In genomic region chr1:65265296-65266271, GRCh38 we compare ENCODE assay signal across 8 cellular contexts. TPM values are rescaled to one million over a fixed set of nuclear protein-coding genes. Genes with fewer than 3 reads are reported as not detected.
DNase-seq lines count a peak whose midpoint lies in the region; ATAC-seq, FAIRE-seq and TF ChIP-seq lines count a peak whose summit lies in the region.

No MANE protein-coding gene starts in this region.

- no peaks in the 10 kb centered on the region for H3K79me1 ChIP-seq in IMR-90 (ENCODE audit: low read depth in 1 of 2, low read length in 2 of 2)

- no TSS peak for BruUV-seq in IMR-90 (replicated peaks; lab: Mats Ljungman, UMichigan)

- no peak for TF ChIP-seq POLR2A in IMR-90 (IDR thresholded peaks at IDR 0.05; ENCODE audit: low read depth, low read length)

- H3K4me2 ChIP-seq in IMR-90 (ENCODE audit: low read depth, low read length) = peak overlapping the region; percentile 36

- no peak overlapping the region for H2BK15ac ChIP-seq in IMR-90 (ENCODE audit: low read depth, low read length)

- peak overlapping the region; percentile 50 for H2AK9ac ChIP-seq in IMR-90 (replicated peaks; ENCODE audit: low read depth, low read length, poor library complexity)

- H3K27ac ChIP-seq in IMR-90 (ENCODE audit: insufficient read depth, low read length) (no peak overlapping the region), colonic mucosa (no peak overlapping the region)

- no peak overlapping the region for H4K5ac ChIP-seq in IMR-90 (ENCODE audit: low read depth, low read length)

- CTCF ChIA-PET in IMR-90 (lab: Yijun Ruan, JAX) = no interaction called here

- TF ChIP-seq CTCF in IMR-90 (conservative IDR thresholded peaks at IDR 0.05; ENCODE audit: low read depth, low read length) (no peak), colonic mucosa (IDR thresholded peaks at IDR 0.05) (no peak), kidney epithelial cell (IDR thresholded peaks at IDR 0.05; ENCODE audit: insufficient read depth, low read length, poor library complexity, severe bottlenecking) (peak; percentile 39)

- H3K4me3 ChIP-seq in IMR-90 (ENCODE audit: insufficient read depth, low read depth, low read length) = peak overlapping the region; percentile 33
- peak overlapping the region; percentile 30 for H3K4me3 ChIP-seq in colonic mucosa
- H3K4me3 ChIP-seq in kidney epithelial cell (ENCODE audit: low read depth, low read length) = peak overlapping the region; percentile 43

- no peak overlapping the region for H3K4ac ChIP-seq in IMR-90 (ENCODE audit: low read depth, low read length)

- no peak for TF ChIP-seq RAD21 in IMR-90 (IDR thresholded peaks at IDR 0.05; ENCODE audit: low read length)

- peak; percentile 28 for DNase-seq in AG08396 (ENCODE audit: low spot score)
- DNase-seq in GM18507 (ENCODE audit: extremely low spot score, insufficient read length, low read depth) = no peak
- no peak for DNase-seq in IMR-90
- peak; percentile 18 for DNase-seq in UCSD-AML1 (lab: John Stamatoyannopoulos, UW; ENCODE audit: unreplicated experiment)
- DNase-seq in colonic mucosa = peak; percentile 36
- DNase-seq in kidney epithelial cell (ENCODE audit: low read depth) = no peak
- peak; percentile 13 for DNase-seq in stimulated activated CD4-positive, alpha-beta T cell treated with anti-CD3 and anti-CD28 coated beads, Interleukin-1b, Interleukin-23, amount 100 ng/mL, for 48 hours
- DNase-seq in HuH-7.5 (ENCODE audit: low spot score) = no peak

- 3% methylated on average over 35 of the region's 65 CpGs; no CpG with 5 or more reads in 1 of the 2 experiments for WGBS in IMR-90 (ENCODE audit: extremely low coverage in 2 of 2, insufficient read length in 1 of 2), 2 experiments

- H4K8ac ChIP-seq in IMR-90 (ENCODE audit: low read depth in 2 of 2, low read length in 2 of 2) = no peak overlapping the region

- ATAC-seq in IMR-90 (ENCODE audit: low read depth) = peak; percentile 76

- no peak overlapping the region for H4K91ac ChIP-seq in IMR-90 (ENCODE audit: insufficient read depth, low read depth, low read length)

- in situ Hi-C loops in IMR-90 (cut with MboI; ENCODE audit: low sequenced_read_pairs) = no loop called here

- dilution Hi-C loops in IMR-90 (cut with HindIII; ENCODE audit: low sequenced_read_pairs, unreplicated experiment) = no loop called here

- no peak overlapping the region for H3K14ac ChIP-seq in IMR-90 (replicated peaks; ENCODE audit: low read depth, low read length)

- H3K4me1 ChIP-seq in IMR-90 (ENCODE audit: control insufficient read depth, insufficient read depth, low read length) = no peaks in the 10 kb centered on the region
- H3K4me1 ChIP-seq in colonic mucosa = peaks cover 5% of the 10 kb centered on the region

- no peak overlapping the region for H3K23ac ChIP-seq in IMR-90 (ENCODE audit: low read depth, low read length)

- POLR2A ChIA-PET in IMR-90 (lab: Charles Lee; ENCODE audit: unreplicated experiment) = no interaction called here

- H2AK5ac ChIP-seq in IMR-90 (ENCODE audit: low read depth, low read length) = no peak overlapping the region

- H2BK20ac ChIP-seq in IMR-90 (ENCODE audit: low read depth, low read length) = no peak overlapping the region

- no peaks in the 10 kb centered on the region for H3K36me3 ChIP-seq in IMR-90 (ENCODE audit: control insufficient read depth, insufficient read depth, low read length)
- no peaks in the 10 kb centered on the region for H3K36me3 ChIP-seq in colonic mucosa
- no peaks in the 10 kb centered on the region for H3K36me3 ChIP-seq in kidney epithelial cell (ENCODE audit: control insufficient read depth, insufficient read depth, low read length)

- peak overlapping the region; percentile 78 for H2AFZ ChIP-seq in IMR-90 (replicated peaks; ENCODE audit: low read length, poor library complexity)

- FAIRE-seq in GM18507 (lab: Jason Lieb, UNC) = peak; percentile 5

- no peak overlapping the region for H3K56ac ChIP-seq in IMR-90 (ENCODE audit: extremely low read depth, insufficient read depth, low read length)

- H3K9me3 ChIP-seq in IMR-90 (ENCODE audit: control insufficient read depth, insufficient read depth, low read length) = no peaks in the 10 kb centered on the region
- no peaks in the 10 kb centered on the region for H3K9me3 ChIP-seq in colonic mucosa

- no peak overlapping the region for H3K18ac ChIP-seq in IMR-90 (ENCODE audit: low read depth, low read length)

- H3K9me1 ChIP-seq in IMR-90 (ENCODE audit: insufficient read depth, low read length) = no peaks in the 10 kb centered on the region

- intact Hi-C loops in IMR-90 (cut with micrococcal nuclease) (no loop called here), colonic mucosa (cut with DNase I) (no loop called here)

- no peak overlapping the region for H2BK120ac ChIP-seq in IMR-90 (ENCODE audit: low read depth, low read length)

- H3K27me3 ChIP-seq in IMR-90 (ENCODE audit: control insufficient read depth, insufficient read depth, low read length) (peaks cover 22% of the 10 kb centered on the region), colonic mucosa (no peaks in the 10 kb centered on the region), kidney epithelial cell (ENCODE audit: control insufficient read depth, insufficient read depth, low read length) (no peaks in the 10 kb centered on the region)

- no peak overlapping the region for H2BK5ac ChIP-seq in IMR-90 (ENCODE audit: low read depth, low read length, poor library complexity, severe bottlenecking)

- no peak overlapping the region for H3K9ac ChIP-seq in IMR-90 (ENCODE audit: low read depth, low read length)
- H3K9ac ChIP-seq in colonic mucosa (ENCODE audit: low read depth in 2 of 2, low read length in 2 of 2) = peak overlapping the region in 1 of 2 donors; percentile 50

- no peaks in the 10 kb centered on the region for H4K20me1 ChIP-seq in IMR-90 (ENCODE audit: insufficient read depth, low read length)

TF ChIP-seq in IMR-90, 13 proteins besides CTCF, POLR2A, EP300 and RAD21:
- TF ChIP-seq SMC3 (IDR thresholded peaks at IDR 0.05; ENCODE audit: low read depth, low read length) (no peak), CEBPB (IDR thresholded peaks at IDR 0.05; ENCODE audit: low read depth, low read length) (no peak), MXI1 (IDR thresholded peaks at IDR 0.05; ENCODE audit: borderline replicate concordance, low read depth, low read length) (no peak), RCOR1 (IDR thresholded peaks at IDR 0.05; ENCODE audit: insufficient replicate concordance, low read length) (no peak), CHD1 (IDR thresholded peaks at IDR 0.05; ENCODE audit: low read depth, low read length) (no peak), MAZ (IDR thresholded peaks at IDR 0.05; ENCODE audit: borderline replicate concordance, low read depth, low read length) (no peak)

RNA-seq across cellular contexts. Expression of gene DNAJC6, which starts 43.8 kb away (rescaled TPM):
- total RNA-seq in IMR-90 (2012; rRNA removed) (0.18 and 0.28 TPM in 2 replicates), colonic mucosa (1 to 10 TPM; 1.3 to 2.2 TPM), kidney epithelial cell (4.4 and 8.3 TPM in 2 replicates)
- polyA plus RNA-seq in IMR-90 (2012; rRNA removed) = 0.05 and 0.13 TPM in 2 replicates
- polyA plus RNA-seq in IMR-90 (2012; cell fraction: cytosol; rRNA removed) = 0.04 TPM in 1 of 2 replicates, not detected in the other
- 0.05 and 0.13 TPM in 2 replicates for polyA plus RNA-seq in IMR-90 (2012; cell fraction: nucleus; rRNA removed; ENCODE audit: low replicate concordance)

Comparison
In these comparisons a context has a peak if more than half of its experiments do, and no peak if none do; other contexts are left out.
1. DNase-seq: peak in AG08396 (single experiment), UCSD-AML1 (single experiment), colonic mucosa (single experiment) and stimulated activated CD4-positive, alpha-beta T cell treated with anti-CD3 and anti-CD28 coated beads, Interleukin-1b, Interleukin-23, amount 100 ng/mL, for 48 hours (single experiment); none in GM18507 (single experiment), IMR-90 (single experiment), kidney epithelial cell (single experiment) and HuH-7.5 (single experiment).
2. Peak in every context shown above with its lines, with median percentiles within 50 percentile points of each other: H3K4me3 ChIP-seq.